ENCODE assay signal across 8 cellular contexts in the genomic region with DNA sequence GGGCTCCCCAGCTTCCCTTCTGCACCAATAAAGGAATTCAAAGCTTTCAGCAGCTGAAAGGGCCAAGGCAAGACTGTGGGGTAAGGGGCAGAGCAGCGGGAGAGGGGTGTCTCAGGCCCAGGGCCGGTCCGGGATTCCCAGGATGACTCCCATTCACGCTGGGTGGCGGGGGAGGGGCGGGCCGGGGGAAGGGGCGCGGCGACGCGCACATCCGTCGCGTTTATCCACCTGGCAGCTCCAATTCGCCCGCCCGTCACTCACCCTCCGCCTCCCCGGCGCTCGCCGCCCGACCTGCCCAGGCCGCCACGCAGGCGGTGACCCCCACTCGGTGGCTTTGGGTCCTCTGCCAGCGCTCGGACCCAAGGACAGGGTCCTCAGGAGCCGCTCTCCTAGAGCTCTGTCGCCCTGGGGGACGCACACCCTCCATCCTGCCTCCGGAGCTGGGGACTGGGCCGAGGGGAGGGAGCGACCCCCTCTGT. TPM values are rescaled to one million over a fixed set of nuclear protein-coding genes. Genes with fewer than 3 reads are reported as not detected.
DNase-seq lines count a peak whose midpoint lies in the region; ATAC-seq, FAIRE-seq and TF ChIP-seq lines count a peak whose summit lies in the region.

No MANE protein-coding gene starts in this region.

- no peak for FAIRE-seq in RCC 7860 (lab: Jason Lieb, UNC)

- ATAC-seq in HG03571 (IDR thresholded peaks at IDR 0.05; ENCODE audit: unreplicated experiment) (no peak), HG03378 (IDR thresholded peaks at IDR 0.05; ENCODE audit: unreplicated experiment) (no peak)

- no peak for TF ChIP-seq CTCF in OCI-LY3 (IDR thresholded peaks at IDR 0.05; ENCODE audit: low read depth, low read length)
- no peak for TF ChIP-seq CTCF in endothelial cell (IDR thresholded peaks at IDR 0.05; ENCODE audit: unreplicated experiment)
- no peak for TF ChIP-seq CTCF in neural progenitor cell (IDR thresholded peaks at IDR 0.05)

- H3K9me3 Mint-ChIP-seq in endothelial cell (ENCODE audit: unreplicated experiment) (no peaks in the 10 kb centered on the region), neural progenitor cell (no peaks in the 10 kb centered on the region)

- H3K4me2 ChIP-seq in OCI-LY3 (ENCODE audit: low read length) (peak overlapping the region; percentile 78), neural progenitor cell (peak overlapping the region; percentile 98)

- no peaks in the 10 kb centered on the region for H3K9me3 ChIP-seq in ES-I3 (ENCODE audit: control insufficient read depth, insufficient read depth, low read length)
- no peaks in the 10 kb centered on the region for H3K9me3 ChIP-seq in OCI-LY3 (ENCODE audit: insufficient read depth, low read length)
- no peaks in the 10 kb centered on the region for H3K9me3 ChIP-seq in neural progenitor cell (ENCODE audit: low read depth)

- H3K4me1 ChIP-seq in ES-I3 (ENCODE audit: insufficient read depth, low read length) (peaks cover 40% of the 10 kb centered on the region), OCI-LY3 (ENCODE audit: low read length) (peaks cover 26% of the 10 kb centered on the region), neural progenitor cell (peaks cover 35% of the 10 kb centered on the region)

- H3F3A ChIP-seq in neural progenitor cell (ENCODE audit: low read depth) = peaks cover 48% of the 10 kb centered on the region

- H3K79me2 ChIP-seq in OCI-LY3 (ENCODE audit: low read length) (no peaks in the 10 kb centered on the region), neural progenitor cell (ENCODE audit: low read depth) (peaks cover 4% of the 10 kb centered on the region)

- peaks cover 12% of the 10 kb centered on the region for H3K27me3 Mint-ChIP-seq in endothelial cell (ENCODE audit: unreplicated experiment)
- H3K27me3 Mint-ChIP-seq in neural progenitor cell (ENCODE audit: insufficient read depth, low read depth) = peaks cover 10% of the 10 kb centered on the region

- H4K20me1 ChIP-seq in OCI-LY3 (ENCODE audit: insufficient read depth, low read length) (peaks cover 23% of the 10 kb centered on the region), neural progenitor cell (ENCODE audit: low read depth) (peaks cover 23% of the 10 kb centered on the region)

- H2AFZ ChIP-seq in OCI-LY3 (ENCODE audit: low read depth, low read length) (no peak overlapping the region), neural progenitor cell (replicated peaks) (peak overlapping the region; percentile 92)

- H3K9ac ChIP-seq in ES-I3 (ENCODE audit: low read depth, low read length) (peak overlapping the region; percentile 65), OCI-LY3 (ENCODE audit: low read length) (peak overlapping the region; percentile 48), neural progenitor cell (no peak overlapping the region)

- H3K27me3 ChIP-seq in OCI-LY3 (ENCODE audit: low read depth, low read length) (no peaks in the 10 kb centered on the region), neural progenitor cell (peaks cover 31% of the 10 kb centered on the region)

- H3K4me3 ChIP-seq in OCI-LY3 (ENCODE audit: low read length) = peak overlapping the region; percentile 82
- H3K4me3 ChIP-seq in neural progenitor cell = peak overlapping the region; percentile 83

- DNase-seq in endothelial cell (ENCODE audit: low spot score) (no peak), neural progenitor cell (ENCODE audit: low spot score) (peak; percentile 67), SW480 (ENCODE audit: low spot score) (no peak), RCC 7860 (ENCODE audit: low spot score) (no peak)

- H3K4me3 Mint-ChIP-seq in endothelial cell (ENCODE audit: unreplicated experiment) (peak overlapping the region; percentile 65), neural progenitor cell (peak overlapping the region; percentile 81)

- H3K27ac Mint-ChIP-seq in endothelial cell (ENCODE audit: unreplicated experiment) = no peak overlapping the region
- no peak overlapping the region for H3K27ac Mint-ChIP-seq in neural progenitor cell

- H3K36me3 ChIP-seq in ES-I3 (ENCODE audit: insufficient read depth, low read length) (no peaks in the 10 kb centered on the region), OCI-LY3 (replicated peaks; ENCODE audit: low read depth, low read length) (no peaks in the 10 kb centered on the region), neural progenitor cell (no peaks in the 10 kb centered on the region)

- H3K4me1 Mint-ChIP-seq in endothelial cell (ENCODE audit: unreplicated experiment) (peaks cover 8% of the 10 kb centered on the region), neural progenitor cell (peaks cover 55% of the 10 kb centered on the region)

- H3K36me3 Mint-ChIP-seq in endothelial cell (ENCODE audit: low read depth, unreplicated experiment) (peaks cover 7% of the 10 kb centered on the region), neural progenitor cell (no peaks in the 10 kb centered on the region)

- H3K27ac ChIP-seq in OCI-LY3 (ENCODE audit: low read length) (no peak overlapping the region), neural progenitor cell (no peak overlapping the region)

RNA-seq across cellular contexts. Expression of gene ADGRB2, which starts 3.7 kb away (rescaled TPM):
- total RNA-seq in endothelial cell (ENCODE audit: unreplicated experiment) (0.44 TPM), neural progenitor cell (ENCODE audit: low replicate concordance) (7.1 and 21.2 TPM in 2 replicates)

RNA-seq across cellular contexts. Expression of gene SPOCD1, which starts 55.4 kb away (rescaled TPM):
- 1.5 TPM for total RNA-seq in endothelial cell (ENCODE audit: unreplicated experiment)
- total RNA-seq in neural progenitor cell (ENCODE audit: low replicate concordance) = 1.4 and 3.1 TPM in 2 replicates

RNA-seq across cellular contexts. Expression of gene COL16A1, which starts 56.6 kb away (rescaled TPM):
- total RNA-seq in endothelial cell (ENCODE audit: unreplicated experiment) (5.3 TPM), neural progenitor cell (ENCODE audit: low replicate concordance) (0.22 and 7.0 TPM in 2 replicates)
